17 cellular contexts compared by ENCODE assay signal in genomic region chr2:174350593-174351181, GRCh38. TPM values are rescaled to one million over a fixed set of nuclear protein-coding genes. Genes with fewer than 3 reads are reported as not detected.
A peak's percentile ranks its signal among the peaks of the same experiment; 100 is the strongest.
DNase-seq lines count a peak whose midpoint lies in the region; ATAC-seq and FAIRE-seq lines count a peak whose summit lies in the region.
"Had no signal": no experiment of that assay in that cellular context is flagged by ENCODE, and none has a peak within 500 bp of the region (broad histone marks: within the 10 kb centered on the region; RNA-seq: fewer than 3 reads in every experiment).

No MANE protein-coding gene starts in this region.

- ATAC-seq in left lobe of liver (peak; percentile 57), HG03280 (IDR thresholded peaks at IDR 0.05; ENCODE audit: unreplicated experiment) (no peak)
- ATAC-seq: GM23338 had no signal

- FAIRE-seq in G401.6 (lab: Jason Lieb, UNC) (peak; percentile 3), RCC 7860 (lab: Jason Lieb, UNC) (peak; percentile 14)
- FAIRE-seq: GM12892, HTR-8/SVneo had no signal

- DNase-seq in RCC 7860 (ENCODE audit: low spot score) (no peak), left lobe of liver (ENCODE audit: low spot score) (no peak), midbrain (lab: John Stamatoyannopoulos, UW) (no peak)
- DNase-seq in activated T-cell treated with anti-CD3 and anti-CD28 coated beads, Interleukin-2, amount 50 U/mL, for 48 hours = no peak
- DNase-seq: BE2C; C1 segment of cervical spinal cord; CD8-positive, alpha-beta memory T cell; COR-L47; DND-41; EL; GDM1 had no signal

RNA-seq across cellular contexts. Expression of gene SP9, which starts 15.9 kb away (rescaled TPM):
- total RNA-seq in left lobe of liver = not detected
- total RNA-seq: CD4-positive, CD25-positive, alpha-beta regulatory T cell; CD8-positive, alpha-beta memory T cell had no signal

RNA-seq across cellular contexts. Expression of gene SCRN3, which starts 44.8 kb away (rescaled TPM):
- total RNA-seq in left lobe of liver = 17.8 TPM
